ENCODE assay signal across 30 cellular contexts in genomic region chr3:153055217-153055616, GRCh38.
"Had no signal": no experiment of that assay in that cellular context is flagged by ENCODE, and none has a peak within 500 bp of the region (broad histone marks: within the 10 kb centered on the region; RNA-seq: fewer than 3 reads in every experiment).

No MANE protein-coding gene starts in this region.

- H3K4me1 ChIP-seq: body of pancreas had no signal

- H3K27ac ChIP-seq: body of pancreas, epithelial cell of prostate, heart left ventricle, WERI-Rb-1 had no signal

- DNase-seq: activated B cell treated with CpG ODN at 0.5 μM for 24 hours; activated CD4-positive, alpha-beta memory T cell treated with anti-CD3 and anti-CD28 coated beads, Interleukin-2, amount 10 ng/mL, durations not matched to agents 7 days and 5 days; activated CD4-positive, alpha-beta T cell treated with anti-CD3 and anti-CD28 coated beads, Interleukin-2, amount 10 ng/mL, durations not matched to agents 7 days and 5 days; activated CD4-positive, alpha-beta T cell treated with anti-CD3 and anti-CD28 coated beads, Interleukin-2, amount 50 U/mL, for 4 hours; activated effector memory CD4-positive, alpha-beta T cell treated with Interleukin-2 at 50 U/mL for 16 hours; activated gamma-delta T cell treated with Interleukin-2 at 50 U/mL for 16 hours; activated naive CD4-positive, alpha-beta T cell treated with anti-CD3 and anti-CD28 coated beads, Interleukin-2, amount 50 U/mL, for 16 hours; activated naive CD4-positive, alpha-beta T cell treated with Interleukin-2 at 50 U/mL for 16 hours; activated T-cell treated with anti-CD3 and anti-CD28 coated beads, Interleukin-2, amount 50 U/mL, for 4 hours; amniotic stem cell; anterior cingulate cortex; body of pancreas; caudate nucleus; cortex of kidney; dermis blood vessel endothelial cell; effector CD4-positive, alpha-beta T cell; effector memory CD8-positive, alpha-beta T cell; foreskin fibroblast; heart left ventricle; T-helper 17 cell; T1000; WERI-Rb-1 had no signal

- H3K4me1 Mint-ChIP-seq: activated B cell treated with CpG ODN at 0.5 μM for 24 hours; activated CD4-positive, alpha-beta memory T cell treated with anti-CD3 and anti-CD28 coated beads, Interleukin-2, amount 10 ng/mL, durations not matched to agents 7 days and 5 days; activated CD4-positive, alpha-beta T cell treated with anti-CD3 and anti-CD28 coated beads, Interleukin-2, amount 10 ng/mL, durations not matched to agents 7 days and 5 days; activated T-helper 17 cell treated with anti-CD3 and anti-CD28 coated beads, Interleukin-2, amount 50 U/mL, for 72 hours had no signal

- H3K27me3 ChIP-seq: body of pancreas, heart left ventricle had no signal

- H3K9me3 ChIP-seq: body of pancreas, heart left ventricle had no signal

- H3K4me3 Mint-ChIP-seq: activated B cell treated with CpG ODN at 0.5 μM for 24 hours; activated CD4-positive, alpha-beta memory T cell treated with anti-CD3 and anti-CD28 coated beads, Interleukin-2, amount 10 ng/mL, durations not matched to agents 7 days and 5 days; activated CD4-positive, alpha-beta T cell treated with anti-CD3 and anti-CD28 coated beads, Interleukin-2, amount 10 ng/mL, durations not matched to agents 7 days and 5 days; activated naive CD8-positive, alpha-beta T cell; activated T-cell treated with anti-CD3 and anti-CD28 coated beads, Interleukin-2, amount 50 U/mL, for 4 hours; activated T-helper 17 cell treated with anti-CD3 and anti-CD28 coated beads, Interleukin-2, amount 50 U/mL, for 72 hours; effector memory CD8-positive, alpha-beta T cell; T-helper 17 cell; T-helper 2 cell treated with Interferon-gamma antibody and Interleukin-4, amounts not matched to agents 5 μg/mL and 100 μg/mL, for 36 hours had no signal

- H3K36me3 ChIP-seq: heart left ventricle, WERI-Rb-1 had no signal

- FAIRE-seq: colon, endothelial cell of umbilical vein, frontal cortex had no signal

- H3K27ac Mint-ChIP-seq: activated B cell treated with CpG ODN at 0.5 μM for 24 hours; activated CD4-positive, alpha-beta memory T cell treated with anti-CD3 and anti-CD28 coated beads, Interleukin-2, amount 10 ng/mL, durations not matched to agents 7 days and 5 days; activated CD4-positive, alpha-beta T cell treated with anti-CD3 and anti-CD28 coated beads, Interleukin-2, amount 10 ng/mL, durations not matched to agents 7 days and 5 days; activated naive CD8-positive, alpha-beta T cell; activated T-helper 17 cell treated with anti-CD3 and anti-CD28 coated beads, Interleukin-2, amount 50 U/mL, for 72 hours; effector memory CD8-positive, alpha-beta T cell; T-helper 17 cell; T-helper 2 cell treated with Interferon-gamma antibody and Interleukin-4, amounts not matched to agents 5 μg/mL and 100 μg/mL, for 36 hours had no signal

- ATAC-seq: activated CD4-positive, CD25-positive, alpha-beta regulatory T cell treated with anti-CD3 and anti-CD28 coated beads, Interleukin-2, amount 50 U/mL, for 24 hours; activated T-cell treated with anti-CD3 and anti-CD28 coated beads, Interleukin-2, amount 50 U/mL, for 4 hours; activated T-helper 17 cell treated with anti-CD3 and anti-CD28 coated beads, Interleukin-2, amount 50 U/mL, for 72 hours; body of pancreas; effector memory CD8-positive, alpha-beta T cell; heart left ventricle; T-helper 17 cell had no signal

- H3K9me3 Mint-ChIP-seq: activated B cell treated with CpG ODN at 0.5 μM for 24 hours; activated CD4-positive, alpha-beta memory T cell treated with anti-CD3 and anti-CD28 coated beads, Interleukin-2, amount 10 ng/mL, durations not matched to agents 7 days and 5 days; activated CD4-positive, alpha-beta T cell treated with anti-CD3 and anti-CD28 coated beads, Interleukin-2, amount 10 ng/mL, durations not matched to agents 7 days and 5 days; activated T-cell treated with anti-CD3 and anti-CD28 coated beads, Interleukin-2, amount 50 U/mL, for 4 hours; activated T-helper 17 cell treated with anti-CD3 and anti-CD28 coated beads, Interleukin-2, amount 50 U/mL, for 72 hours; effector memory CD8-positive, alpha-beta T cell; T-helper 2 cell treated with Interferon-gamma antibody and Interleukin-4, amounts not matched to agents 5 μg/mL and 100 μg/mL, for 36 hours had no signal

- H3K4me3 ChIP-seq: body of pancreas, heart left ventricle had no signal

- H3K27me3 Mint-ChIP-seq: activated B cell treated with CpG ODN at 0.5 μM for 24 hours; activated CD4-positive, alpha-beta memory T cell treated with anti-CD3 and anti-CD28 coated beads, Interleukin-2, amount 10 ng/mL, durations not matched to agents 7 days and 5 days; activated naive CD8-positive, alpha-beta T cell; activated T-helper 17 cell treated with anti-CD3 and anti-CD28 coated beads, Interleukin-2, amount 50 U/mL, for 72 hours; effector memory CD8-positive, alpha-beta T cell; T-helper 17 cell had no signal

- H3K36me3 Mint-ChIP-seq: activated naive CD8-positive, alpha-beta T cell had no signal
